Comparison of ENCODE assay signal across 2 cellular contexts in genomic region chr5:178238711-178239592, GRCh38.
TF ChIP-seq lines count a peak whose summit lies in the region.

No MANE protein-coding gene starts in this region.

TF ChIP-seq in HEK293T, 16 proteins besides CTCF, POLR2A, EP300 and RAD21:
- no peak for TF ChIP-seq CTBP1 (IDR thresholded peaks at IDR 0.05; ENCODE audit: borderline replicate concordance)
- peak; percentile 47; the same call in 1 of the 2 replicates for TF ChIP-seq PKNOX1 (IDR thresholded peaks at IDR 0.05)
TF ChIP-seq in HEK293T: peak in this region for 1.

TF ChIP-seq in GM12878, 131 proteins besides CTCF, POLR2A, EP300 and RAD21:
- TF ChIP-seq PKNOX1 (IDR thresholded peaks at IDR 0.05) (peak; percentile 43; the same call in 1 of the 2 replicates), NR2F1 (conservative IDR thresholded peaks at IDR 0.05) (peak; percentile 30; the same call in 1 of the 2 replicates), PAX8 (IDR thresholded peaks at IDR 0.05) (no peak), LARP7 (IDR thresholded peaks at IDR 0.05) (no peak), MXI1 (IDR thresholded peaks at IDR 0.05; ENCODE audit: low read depth, low read length) (0 out of 2 replicates have a peak, but pooled peaks have one; percentile 23), RBBP5 (conservative IDR thresholded peaks at IDR 0.05) (no peak), PBX3 (IDR thresholded peaks at IDR 0.05; ENCODE audit: insufficient replicate concordance, low read depth, low read length) (peak; percentile 36), ZBTB11 (CRISPR knock-in tag; IDR thresholded peaks at IDR 0.05) (no peak), FOXM1 (IDR thresholded peaks at IDR 0.05; ENCODE audit: low read depth, low read length) (no peak), STAT1 (conservative IDR thresholded peaks at IDR 0.05) (no peak), SMAD1 (IDR thresholded peaks at IDR 0.05; ENCODE audit: low read depth, partially characterized antibody) (no peak)
TF ChIP-seq in GM12878: peak in this region for 4.
